Comparison of ENCODE assay signal across 10 cellular contexts in the genomic region with DNA sequence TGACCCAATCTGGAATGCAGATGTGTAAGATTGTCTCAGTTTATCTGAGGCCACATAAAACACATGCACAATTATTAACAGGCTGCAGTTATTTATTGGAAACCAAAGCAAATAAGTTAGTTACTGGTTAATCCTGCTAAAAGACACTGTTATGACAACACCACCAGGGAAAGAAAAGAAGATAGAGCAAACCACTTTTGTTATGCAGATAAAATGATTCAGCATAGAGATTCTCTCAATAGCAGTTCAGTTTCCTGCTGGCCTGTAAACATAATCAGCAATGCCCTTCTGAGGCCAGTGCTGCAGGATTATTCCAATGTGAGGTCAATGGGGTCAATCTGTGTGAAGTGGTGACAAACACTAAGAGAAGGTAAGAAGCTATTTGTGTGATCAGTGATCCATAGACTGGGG.
DNase-seq lines count a peak whose midpoint lies in the region; ATAC-seq, FAIRE-seq and TF ChIP-seq lines count a peak whose summit lies in the region.
"Had no signal": no experiment of that assay in that cellular context is flagged by ENCODE, and none has a peak within 500 bp of the region (broad histone marks: within the 10 kb centered on the region; RNA-seq: fewer than 3 reads in every experiment).

No MANE protein-coding gene starts in this region.

- no peak overlapping the region for H3K9ac ChIP-seq in HUES6 (ENCODE audit: low read length)

- ATAC-seq in GM19463 (IDR thresholded peaks at IDR 0.05; ENCODE audit: unreplicated experiment): peak; percentile 44
- peak in 2 of 4 donors; percentile 1 to 6 for ATAC-seq in pancreas
- no peak for ATAC-seq in GM18505 (IDR thresholded peaks at IDR 0.05; ENCODE audit: unreplicated experiment)

- H3K4me1 ChIP-seq in HUES6 (ENCODE audit: control insufficient read depth, insufficient read depth, low read length) (peaks cover 22% of the 10 kb centered on the region), pancreas (peaks cover 31 to 62% (median 44%) of the 10 kb centered on the region in 3 donors), testis (peaks cover 7% of the 10 kb centered on the region)

- intact Hi-C loops in pancreas (cut with DNase I) (no loop called here), testis (cut with DNase I; ENCODE audit: low total_unique reads) (no loop called here)

- TF ChIP-seq POLR2A in GM18505 (IDR thresholded peaks at IDR 0.05; ENCODE audit: borderline replicate concordance, extremely low read depth, insufficient read depth, insufficient read length): no peak
- no peak for TF ChIP-seq POLR2A in testis (IDR thresholded peaks at IDR 0.05)

- no peaks in the 10 kb centered on the region for H3K9me3 ChIP-seq in HUES6 (ENCODE audit: control insufficient read depth, insufficient read depth, low read depth, low read length)
- no peaks in the 10 kb centered on the region for H3K9me3 ChIP-seq in pancreas
- H3K9me3 ChIP-seq in testis: no peaks in the 10 kb centered on the region
- H3K9me3 ChIP-seq: Peyer's patch had no signal

- H3K27ac ChIP-seq in HUES6 (ENCODE audit: low read depth, low read length): no peak overlapping the region
- H3K27ac ChIP-seq in pancreas: peak overlapping the region; percentile 10 to 86 (median 46)
- H3K27ac ChIP-seq in testis: no peak overlapping the region

- H3K4me3 ChIP-seq in HUES6 (ENCODE audit: low read depth, low read length) (0 out of 2 replicates have a peak overlapping the region, but pooled peaks have one; percentile 6), pancreas (no peak overlapping the region), testis (no peak overlapping the region)
- H3K4me3 ChIP-seq: Peyer's patch had no signal

- DNase-seq in fibroblast of peridontal ligament (ENCODE audit: extremely low read depth) (peak; percentile 4), pancreas (no peak), NCI-H187 (lab: John Stamatoyannopoulos, UW) (no peak), activated gamma-delta T cell (lab: John Stamatoyannopoulos, UW) (no peak), testis (no peak)
- DNase-seq: effector CD4-positive, alpha-beta T cell; Peyer's patch had no signal

- TF ChIP-seq CTCF in pancreas (IDR thresholded peaks at IDR 0.05) (no peak), testis (IDR thresholded peaks at IDR 0.05) (no peak)

- H3K36me3 ChIP-seq in HUES6 (ENCODE audit: control insufficient read depth, insufficient read depth, low read length): no peaks in the 10 kb centered on the region
- H3K36me3 ChIP-seq in pancreas: no peaks in the 10 kb centered on the region
- H3K36me3 ChIP-seq in testis (ENCODE audit: low read depth, missing control alignments): no peaks in the 10 kb centered on the region
- H3K36me3 ChIP-seq: Peyer's patch had no signal

- peaks cover 3% of the 10 kb centered on the region; the same call in 1 of the 2 replicates for H3K27me3 ChIP-seq in HUES6 (ENCODE audit: control insufficient read depth, insufficient read depth, low read length)
- no peaks in the 10 kb centered on the region for H3K27me3 ChIP-seq in pancreas
- H3K27me3 ChIP-seq in testis: no peaks in the 10 kb centered on the region
- H3K27me3 ChIP-seq: Peyer's patch had no signal

- no peak for FAIRE-seq in pancreas (lab: Jason Lieb, UNC)

Comparison
In these comparisons a context has a peak if more than half of its experiments do, and no peak if none do; other contexts are left out.
1. H3K27ac ChIP-seq: peak in pancreas (4 of 4); none in HUES6 (single experiment) and testis (0 of 2).